1 cellular context compared by ENCODE assay signal in the genomic region with DNA sequence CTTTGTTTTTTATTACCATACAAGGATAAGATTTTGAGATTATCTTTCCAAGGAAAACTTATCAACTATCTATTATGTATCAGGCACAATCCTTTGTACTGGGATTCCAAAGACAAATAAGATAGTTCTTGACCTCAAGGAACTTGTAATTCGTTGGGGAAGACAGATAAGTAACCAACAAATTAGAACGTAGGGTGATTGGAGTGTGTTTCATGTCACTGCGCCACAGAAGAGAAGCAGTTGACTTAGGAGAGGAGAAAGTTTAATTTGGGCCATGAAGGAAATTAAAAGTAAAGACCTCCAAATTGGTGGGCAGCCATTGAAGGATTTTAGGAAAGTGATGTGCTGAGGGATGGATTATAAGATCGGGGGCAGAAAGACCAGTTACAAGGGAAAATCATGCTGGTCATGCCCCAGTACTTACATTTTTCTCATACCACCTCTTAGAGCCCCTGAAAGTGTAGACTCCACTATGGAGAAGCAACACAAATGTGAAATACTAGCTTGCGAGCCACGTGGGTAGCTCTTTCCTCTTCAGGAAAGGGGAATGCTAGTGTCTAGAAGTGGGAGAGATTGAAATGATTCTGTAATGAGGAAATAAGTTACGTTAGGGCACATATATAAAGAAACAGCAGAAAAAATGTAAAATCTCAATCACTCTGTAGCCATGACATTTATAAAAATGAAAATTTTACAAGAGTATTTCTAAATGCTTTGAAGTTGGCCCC.
TF ChIP-seq lines count a peak whose summit lies in the region.

No MANE protein-coding gene starts in this region.

TF ChIP-seq in SK-N-SH treated with all-trans-retinoic acid at 6 μM for 48 hours, 23 proteins besides CTCF, POLR2A, EP300 and RAD21:
- TF ChIP-seq, protein P1, sequence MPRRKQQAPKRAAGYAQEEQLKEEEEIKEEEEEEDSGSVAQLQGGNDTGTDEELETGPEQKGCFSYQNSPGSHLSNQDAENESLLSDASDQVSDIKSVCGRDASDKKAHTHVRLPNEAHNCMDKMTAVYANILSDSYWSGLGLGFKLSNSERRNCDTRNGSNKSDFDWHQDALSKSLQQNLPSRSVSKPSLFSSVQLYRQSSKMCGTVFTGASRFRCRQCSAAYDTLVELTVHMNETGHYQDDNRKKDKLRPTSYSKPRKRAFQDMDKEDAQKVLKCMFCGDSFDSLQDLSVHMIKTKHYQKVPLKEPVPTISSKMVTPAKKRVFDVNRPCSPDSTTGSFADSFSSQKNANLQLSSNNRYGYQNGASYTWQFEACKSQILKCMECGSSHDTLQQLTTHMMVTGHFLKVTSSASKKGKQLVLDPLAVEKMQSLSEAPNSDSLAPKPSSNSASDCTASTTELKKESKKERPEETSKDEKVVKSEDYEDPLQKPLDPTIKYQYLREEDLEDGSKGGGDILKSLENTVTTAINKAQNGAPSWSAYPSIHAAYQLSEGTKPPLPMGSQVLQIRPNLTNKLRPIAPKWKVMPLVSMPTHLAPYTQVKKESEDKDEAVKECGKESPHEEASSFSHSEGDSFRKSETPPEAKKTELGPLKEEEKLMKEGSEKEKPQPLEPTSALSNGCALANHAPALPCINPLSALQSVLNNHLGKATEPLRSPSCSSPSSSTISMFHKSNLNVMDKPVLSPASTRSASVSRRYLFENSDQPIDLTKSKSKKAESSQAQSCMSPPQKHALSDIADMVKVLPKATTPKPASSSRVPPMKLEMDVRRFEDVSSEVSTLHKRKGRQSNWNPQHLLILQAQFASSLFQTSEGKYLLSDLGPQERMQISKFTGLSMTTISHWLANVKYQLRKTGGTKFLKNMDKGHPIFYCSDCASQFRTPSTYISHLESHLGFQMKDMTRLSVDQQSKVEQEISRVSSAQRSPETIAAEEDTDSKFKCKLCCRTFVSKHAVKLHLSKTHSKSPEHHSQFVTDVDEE (CRISPR knock-in tag; IDR thresholded peaks at IDR 0.05): no peak
